ENCODE assay signal across 35 cellular contexts in the genomic region with DNA sequence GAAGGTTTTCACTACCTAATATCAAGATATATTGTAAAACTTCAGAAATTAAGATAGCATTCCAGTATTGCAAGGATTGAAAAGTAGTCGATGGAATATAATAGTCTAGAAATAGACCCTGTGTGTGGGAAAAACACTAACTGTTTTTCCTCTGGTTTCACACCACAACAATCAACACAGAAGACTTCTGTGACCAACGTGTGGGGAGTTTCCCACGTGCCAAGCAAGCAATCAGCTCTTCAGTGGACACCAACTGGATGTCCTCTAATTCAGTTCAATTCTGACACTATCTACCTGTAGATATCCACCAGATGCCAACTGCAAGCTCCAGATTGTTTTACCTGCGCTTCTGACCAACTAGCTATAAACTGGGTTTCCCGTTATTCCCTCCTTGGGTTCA. TPM values are rescaled to one million over a fixed set of nuclear protein-coding genes. Genes with fewer than 3 reads are reported as not detected.
"Had no signal": no experiment of that assay in that cellular context is flagged by ENCODE, and none has a peak within 500 bp of the region (broad histone marks: within the 10 kb centered on the region; RNA-seq: fewer than 3 reads in every experiment).

No MANE protein-coding gene starts in this region.

- H3K27ac ChIP-seq: ascending aorta, cardiac muscle cell, KMS-11, VCaP had no signal

- H3K4me3 Mint-ChIP-seq: activated B cell treated with CpG ODN at 0.5 μM for 24 hours; activated CD4-positive, alpha-beta memory T cell treated with anti-CD3 and anti-CD28 coated beads for 36 hours; activated CD8-positive, alpha-beta memory T cell treated with anti-CD3 and anti-CD28 coated beads, Interleukin-2, amount 10 ng/mL, durations not matched to agents 7 days and 5 days; activated naive CD4-positive, alpha-beta T cell treated with anti-CD3 and anti-CD28 coated beads, Interleukin-2, amount 50 U/mL, for 24 hours; activated naive CD8-positive, alpha-beta T cell treated with anti-CD3 and anti-CD28 coated beads, Interleukin-2, amount 10 ng/mL, durations not matched to agents 7 days and 5 days; activated T-cell treated with anti-CD3 and anti-CD28 coated beads, Interleukin-2, amount 50 U/mL, for 24 hours had no signal

- H3K4me1 Mint-ChIP-seq: activated B cell treated with CpG ODN at 0.5 μM for 24 hours had no signal

- H3K4me3 ChIP-seq: ascending aorta, cardiac muscle cell had no signal

- H3K9me3 ChIP-seq: ascending aorta had no signal

- DNase-seq: activated B cell treated with CpG ODN at 0.5 μM for 24 hours; activated CD4-positive, alpha-beta memory T cell treated with anti-CD3 and anti-CD28 coated beads for 36 hours; activated CD4-positive, alpha-beta T cell treated with anti-CD3 and anti-CD28 coated beads for 4 hours; activated CD4-positive, alpha-beta T cell treated with anti-CD3 and anti-CD28 coated beads, Interleukin-2, amount 50 U/mL, for 1 hour; activated CD4-positive, CD25-positive, alpha-beta regulatory T cell treated with anti-CD3 and anti-CD28 coated beads, Interleukin-2, amount 50 U/mL, for 72 hours; activated gamma-delta T cell; activated naive CD4-positive, alpha-beta T cell treated with Interleukin-2 at 50 U/mL for 16 hours; activated naive CD8-positive, alpha-beta T cell treated with anti-CD3 and anti-CD28 coated beads, Interleukin-2, amount 10 ng/mL, durations not matched to agents 7 days and 5 days; activated T-cell treated with anti-CD3 and anti-CD28 coated beads, Interleukin-2, amount 50 U/mL, for 24 hours; amygdala; NCI-H1092 treated with DMSO at 0.1 percent for 48 hours; NCI-H1417; NCI-H146; NCI-H187; NCI-H2029 treated with DMSO at 0.1 percent for 48 hours; NCI-H2107; NCI-H2171; NCI-H510A; NCI-H526; NCI-H748 treated with DMSO at 0.1 percent for 48 hours; OCI-M1; Right ventricle myocardium superior; SW 1271; T-helper 1 cell; T-helper 2 cell; T-helper 9 cell had no signal

- ATAC-seq: activated CD8-positive, alpha-beta memory T cell treated with anti-CD3 and anti-CD28 coated beads, Interleukin-2, amount 10 ng/mL, durations not matched to agents 7 days and 5 days had no signal

- H3K9me3 Mint-ChIP-seq: activated B cell treated with CpG ODN at 0.5 μM for 24 hours; activated CD4-positive, alpha-beta memory T cell treated with anti-CD3 and anti-CD28 coated beads for 36 hours; activated naive CD4-positive, alpha-beta T cell treated with anti-CD3 and anti-CD28 coated beads, Interleukin-2, amount 50 U/mL, for 24 hours; activated naive CD8-positive, alpha-beta T cell treated with anti-CD3 and anti-CD28 coated beads, Interleukin-2, amount 10 ng/mL, durations not matched to agents 7 days and 5 days; activated T-cell treated with anti-CD3 and anti-CD28 coated beads, Interleukin-2, amount 50 U/mL, for 24 hours; activated T-helper 2 cell treated with anti-CD3 and anti-CD28 coated beads, Interferon-gamma antibody, Interleukin-2, Interleukin-4, amounts not matched to agents 10 μg/mL and 5 μg/mL and 100 μg/mL, durations not matched to agents 14 hours and 24 hours and 36 hours had no signal

- H3K4me1 ChIP-seq: ascending aorta had no signal

- H3K27me3 ChIP-seq: ascending aorta had no signal

- H3K36me3 Mint-ChIP-seq: activated CD4-positive, alpha-beta memory T cell treated with anti-CD3 and anti-CD28 coated beads for 36 hours; activated naive CD4-positive, alpha-beta T cell treated with anti-CD3 and anti-CD28 coated beads, Interleukin-2, amount 50 U/mL, for 24 hours had no signal

- H3K27me3 Mint-ChIP-seq: activated B cell treated with CpG ODN at 0.5 μM for 24 hours; activated CD4-positive, alpha-beta memory T cell treated with anti-CD3 and anti-CD28 coated beads for 36 hours; activated CD8-positive, alpha-beta memory T cell treated with anti-CD3 and anti-CD28 coated beads, Interleukin-2, amount 10 ng/mL, durations not matched to agents 7 days and 5 days; activated naive CD4-positive, alpha-beta T cell treated with anti-CD3 and anti-CD28 coated beads, Interleukin-2, amount 50 U/mL, for 24 hours; activated T-cell treated with anti-CD3 and anti-CD28 coated beads, Interleukin-2, amount 50 U/mL, for 24 hours had no signal

- H3K27ac Mint-ChIP-seq: activated B cell treated with CpG ODN at 0.5 μM for 24 hours; activated CD4-positive, alpha-beta memory T cell treated with anti-CD3 and anti-CD28 coated beads for 36 hours; activated CD8-positive, alpha-beta memory T cell treated with anti-CD3 and anti-CD28 coated beads, Interleukin-2, amount 10 ng/mL, durations not matched to agents 7 days and 5 days; activated naive CD4-positive, alpha-beta T cell treated with anti-CD3 and anti-CD28 coated beads, Interleukin-2, amount 50 U/mL, for 24 hours; activated naive CD8-positive, alpha-beta T cell treated with anti-CD3 and anti-CD28 coated beads, Interleukin-2, amount 10 ng/mL, durations not matched to agents 7 days and 5 days; activated T-cell treated with anti-CD3 and anti-CD28 coated beads, Interleukin-2, amount 50 U/mL, for 24 hours; activated T-helper 2 cell treated with anti-CD3 and anti-CD28 coated beads, Interferon-gamma antibody, Interleukin-2, Interleukin-4, amounts not matched to agents 10 μg/mL and 5 μg/mL and 100 μg/mL, durations not matched to agents 14 hours and 24 hours and 36 hours had no signal

- H3K36me3 ChIP-seq: ascending aorta, cardiac muscle cell had no signal

RNA-seq across cellular contexts. Expression of a gene that starts 12.1 kb away (rescaled TPM):
- total RNA-seq: activated B cell treated with CpG ODN at 0.5 μM for 24 hours, ascending aorta, cardiac muscle cell, LHCN-M2, M059J had no signal

RNA-seq across cellular contexts. Expression of a gene that starts 34.4 kb away (rescaled TPM):
- total RNA-seq: activated B cell treated with CpG ODN at 0.5 μM for 24 hours; activated CD4-positive, alpha-beta memory T cell treated with anti-CD3 and anti-CD28 coated beads for 36 hours; activated CD8-positive, alpha-beta memory T cell treated with anti-CD3 and anti-CD28 coated beads, Interleukin-2, amount 10 ng/mL, durations not matched to agents 7 days and 5 days; activated naive CD8-positive, alpha-beta T cell treated with anti-CD3 and anti-CD28 coated beads, Interleukin-2, amount 10 ng/mL, durations not matched to agents 7 days and 5 days; activated T-helper 2 cell treated with anti-CD3 and anti-CD28 coated beads, Interferon-gamma antibody, Interleukin-2, Interleukin-4, amounts not matched to agents 10 μg/mL and 5 μg/mL and 100 μg/mL, durations not matched to agents 14 hours and 24 hours and 36 hours; cardiac muscle cell; LHCN-M2; M059J had no signal

RNA-seq across cellular contexts. Expression of a gene that starts 54.6 kb away (rescaled TPM):
- total RNA-seq: cardiac muscle cell, LHCN-M2, M059J, Right ventricle myocardium superior had no signal
